ENCODE assay signal across 8 cellular contexts in the genomic region with DNA sequence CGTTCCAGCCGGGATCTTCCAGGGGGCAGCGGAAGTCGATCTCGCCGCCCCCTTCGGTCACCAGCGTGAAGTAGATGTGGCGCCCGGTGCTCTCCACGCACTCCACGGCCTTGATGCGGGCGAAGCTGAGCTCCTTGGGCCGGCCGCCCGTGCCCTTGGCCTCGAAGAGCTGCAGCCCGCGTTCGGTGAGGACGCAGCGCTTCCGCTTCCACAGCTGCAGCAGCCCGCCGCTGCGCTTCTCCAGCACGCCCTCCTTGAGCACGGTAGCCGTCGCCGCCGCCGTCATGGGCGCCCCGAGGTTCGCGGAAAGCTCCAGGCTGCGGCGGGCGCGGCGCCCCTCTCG. TPM values are rescaled to one million over a fixed set of nuclear protein-coding genes. Genes with fewer than 3 reads are reported as not detected.
DNase-seq lines count a peak whose midpoint lies in the region; ATAC-seq and TF ChIP-seq lines count a peak whose summit lies in the region.

No MANE protein-coding gene starts in this region.

- TF ChIP-seq POLR2A in prostate gland (IDR thresholded peaks at IDR 0.05): no peak

- H3K27me3 Mint-ChIP-seq in activated CD4-positive, alpha-beta memory T cell treated with anti-CD3 and anti-CD28 coated beads, Interleukin-2, amount 10 ng/mL, durations not matched to agents 7 days and 5 days: peaks cover 34% of the 10 kb centered on the region

- under 1% methylated on average over 34 of the region's 44 CpGs for WGBS in prostate gland

- no peaks in the 10 kb centered on the region for H3K9me3 Mint-ChIP-seq in activated CD4-positive, alpha-beta memory T cell treated with anti-CD3 and anti-CD28 coated beads, Interleukin-2, amount 10 ng/mL, durations not matched to agents 7 days and 5 days

- POLR2A ChIA-PET in activated CD4-positive, alpha-beta memory T cell treated with anti-CD3 and anti-CD28 coated beads, Interleukin-2, amount 10 ng/mL, durations not matched to agents 7 days and 5 days (lab: Charles Lee): interaction anchor here (0.9 to 2.5 kb wide), 5 partner anchors 9 to 44 kb away, joined by 3 to 18 read pairs (median 10); partner anchors contain the start of gene CSRP1

- no peaks in the 10 kb centered on the region for H3K36me3 ChIP-seq in BE2C
- H3K36me3 ChIP-seq in prostate gland: peaks cover 5 to 10% of the 10 kb centered on the region in 2 donors

- peak overlapping the region; percentile 77 for H3K4me3 Mint-ChIP-seq in activated CD4-positive, alpha-beta memory T cell treated with anti-CD3 and anti-CD28 coated beads, Interleukin-2, amount 10 ng/mL, durations not matched to agents 7 days and 5 days

- no peak for TF ChIP-seq CTCF in BE2C (IDR thresholded peaks at IDR 0.05; ENCODE audit: low read depth, low read length)
- no peak for TF ChIP-seq CTCF in prostate gland (IDR thresholded peaks at IDR 0.05)

- peaks cover 21% of the 10 kb centered on the region for H3K4me1 Mint-ChIP-seq in activated CD4-positive, alpha-beta memory T cell treated with anti-CD3 and anti-CD28 coated beads, Interleukin-2, amount 10 ng/mL, durations not matched to agents 7 days and 5 days

- peaks cover 28% of the 10 kb centered on the region for H3K27me3 ChIP-seq in BE2C
- no peaks in the 10 kb centered on the region for H3K27me3 ChIP-seq in prostate gland (replicated peaks; ENCODE audit: insufficient read depth)

- H3K4me3 ChIP-seq in BE2C (ENCODE audit: low read depth, low read length): peak overlapping the region; percentile 50
- peak overlapping the region; percentile 81 to 88 for H3K4me3 ChIP-seq in prostate gland

- peaks cover 10% of the 10 kb centered on the region for H3K36me3 Mint-ChIP-seq in activated CD4-positive, alpha-beta memory T cell treated with anti-CD3 and anti-CD28 coated beads, Interleukin-2, amount 10 ng/mL, durations not matched to agents 7 days and 5 days (ENCODE audit: low read depth)

- CTCF ChIA-PET in activated CD4-positive, alpha-beta memory T cell treated with anti-CD3 and anti-CD28 coated beads, Interleukin-2, amount 10 ng/mL, durations not matched to agents 7 days and 5 days (lab: Charles Lee): interaction anchor here (1.5 to 4.7 kb wide), 5 partner anchors 10 to 44 kb away, joined by 4 to 44 read pairs (median 13); no protein-coding TSS in a partner anchor

- DNase-seq in BE2C (peak; percentile 34), globus pallidus (ENCODE audit: low spot score) (peak; percentile 55), prostate gland (ENCODE audit: low spot score) (no peak), inferior parietal cortex (ENCODE audit: extremely low spot score) (no peak), SKM-1 (lab: John Stamatoyannopoulos, UW; ENCODE audit: unreplicated experiment) (no peak)
- DNase-seq in activated CD4-positive, alpha-beta memory T cell treated with anti-CD3 and anti-CD28 coated beads, Interleukin-2, amount 10 ng/mL, durations not matched to agents 7 days and 5 days: peak; percentile 47

- intact Hi-C loops in prostate gland (cut with DNase I): no loop called here

- H3K9me3 ChIP-seq in BE2C (no peaks in the 10 kb centered on the region), prostate gland (no peaks in the 10 kb centered on the region)

- peak overlapping the region; percentile 26 for H3K27ac Mint-ChIP-seq in activated CD4-positive, alpha-beta memory T cell treated with anti-CD3 and anti-CD28 coated beads, Interleukin-2, amount 10 ng/mL, durations not matched to agents 7 days and 5 days

- H3K4me1 ChIP-seq in BE2C (no peaks in the 10 kb centered on the region), prostate gland (replicated peaks) (no peaks in the 10 kb centered on the region)

- H3K27ac ChIP-seq in prostate gland: peak overlapping the region; percentile 88 to 92

- ATAC-seq in GM18907 (IDR thresholded peaks at IDR 0.05; ENCODE audit: unreplicated experiment) (peak; percentile 45), HG03196 (IDR thresholded peaks at IDR 0.05; ENCODE audit: unreplicated experiment) (peak; percentile 32)

RNA-seq across cellular contexts. Expression of gene PHLDA3, which starts 0.5 kb away (rescaled TPM):
- 0.97 TPM for polyA plus RNA-seq in BE2C (2012; ENCODE audit: insufficient read depth, insufficient read length, low read depth)
- total RNA-seq in activated CD4-positive, alpha-beta memory T cell treated with anti-CD3 and anti-CD28 coated beads, Interleukin-2, amount 10 ng/mL, durations not matched to agents 7 days and 5 days: 10 to 100 TPM in 1 of 2 experiments, 1 to 10 TPM in 1; 9.0 to 11.4 TPM
- 10 to 100 TPM; 49.7 to 73.9 TPM for total RNA-seq in prostate gland

RNA-seq across cellular contexts. Expression of gene CSRP1, which starts 38.5 kb away (rescaled TPM):
- 78.3 TPM for polyA plus RNA-seq in BE2C (2012; ENCODE audit: insufficient read depth, insufficient read length, low read depth)
- 10 to 100 TPM; 77.1 to 77.8 TPM for total RNA-seq in activated CD4-positive, alpha-beta memory T cell treated with anti-CD3 and anti-CD28 coated beads, Interleukin-2, amount 10 ng/mL, durations not matched to agents 7 days and 5 days
- 1,000 to 10,000 TPM; 1,117 to 1,634 TPM for total RNA-seq in prostate gland

RNA-seq across cellular contexts. Expression of gene TNNI1, which starts 46.9 kb away (rescaled TPM):
- not detected for polyA plus RNA-seq in BE2C (2012; ENCODE audit: insufficient read depth, insufficient read length, low read depth)
- total RNA-seq in activated CD4-positive, alpha-beta memory T cell treated with anti-CD3 and anti-CD28 coated beads, Interleukin-2, amount 10 ng/mL, durations not matched to agents 7 days and 5 days: not detected
- 10 to 100 TPM in 1 of 2 donors, not detected in 1; 16.9 TPM for total RNA-seq in prostate gland

Comparison
In these comparisons a context has a peak if more than half of its experiments do, and no peak if none do; other contexts are left out.
1. DNase-seq: peak in BE2C (single experiment), activated CD4-positive, alpha-beta memory T cell treated with anti-CD3 and anti-CD28 coated beads, Interleukin-2, amount 10 ng/mL, durations not matched to agents 7 days and 5 days (single experiment) and globus pallidus (single experiment); none in prostate gland (single experiment), inferior parietal cortex (single experiment) and SKM-1 (single experiment).
2. RNA of gene PHLDA3, which starts 0.5 kb away (total RNA-seq): 49.7 to 73.9 TPM in prostate gland; 9.0 to 11.4 TPM in activated CD4-positive, alpha-beta memory T cell treated with anti-CD3 and anti-CD28 coated beads, Interleukin-2, amount 10 ng/mL, durations not matched to agents 7 days and 5 days; every median in the first group is over 4 times any median in the second.
3. RNA of gene CSRP1, which starts 38.5 kb away (total RNA-seq): 1,117 to 1,634 TPM in prostate gland; 77.1 to 77.8 TPM in activated CD4-positive, alpha-beta memory T cell treated with anti-CD3 and anti-CD28 coated beads, Interleukin-2, amount 10 ng/mL, durations not matched to agents 7 days and 5 days; every median in the first group is over 10 times any median in the second.